In genomic region chr9:72384710-72385475, GRCh38 we compare ENCODE assay signal across 1 cellular context.
TF ChIP-seq lines count a peak whose summit lies in the region.

No MANE protein-coding gene starts in this region.

TF ChIP-seq in endothelial cell of umbilical vein, 7 proteins besides CTCF, POLR2A, EP300 and RAD21:
- no peak for TF ChIP-seq EZH2 (IDR thresholded peaks at IDR 0.05; ENCODE audit: borderline replicate concordance, low read depth, low read length, severe bottlenecking)
- TF ChIP-seq, protein P1, sequence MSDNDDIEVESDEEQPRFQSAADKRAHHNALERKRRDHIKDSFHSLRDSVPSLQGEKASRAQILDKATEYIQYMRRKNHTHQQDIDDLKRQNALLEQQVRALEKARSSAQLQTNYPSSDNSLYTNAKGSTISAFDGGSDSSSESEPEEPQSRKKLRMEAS (IDR thresholded peaks at IDR 0.05; ENCODE audit: insufficient read depth, insufficient read length): no peak
- TF ChIP-seq JUN (IDR thresholded peaks at IDR 0.05; ENCODE audit: borderline replicate concordance, insufficient read depth, insufficient read length, low read depth): no peak
- no peak for TF ChIP-seq POLR2AphosphoS5 (IDR thresholded peaks at IDR 0.05; ENCODE audit: insufficient read depth, low read depth, low read length)
- no peak for TF ChIP-seq MYC (IDR thresholded peaks at IDR 0.05; ENCODE audit: low read depth, low read length)
- no peak for TF ChIP-seq GATA2 (IDR thresholded peaks at IDR 0.05; ENCODE audit: insufficient read depth, insufficient read length, low read depth, low read length)
- TF ChIP-seq FOS (IDR thresholded peaks at IDR 0.05; ENCODE audit: borderline replicate concordance, insufficient read depth, low read length): no peak
